In the genomic region with DNA sequence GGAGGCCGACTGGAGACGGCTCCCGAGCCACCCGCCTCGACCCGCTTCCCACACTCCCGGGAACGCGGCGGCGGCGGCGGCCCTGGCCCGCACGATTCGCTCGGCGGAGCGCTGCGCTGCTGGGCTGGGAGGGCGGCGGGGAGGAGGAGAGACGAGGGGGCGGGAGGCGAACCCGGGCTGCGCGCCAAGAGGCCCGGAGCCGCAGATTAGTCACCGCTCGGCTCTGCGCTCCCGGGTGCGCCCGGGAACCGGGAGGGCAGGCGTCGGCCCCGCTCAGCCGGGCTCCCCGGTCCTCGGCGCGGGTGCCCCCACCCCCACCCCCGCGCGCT, we compare ENCODE assay signal across 8 cellular contexts. TPM values are rescaled to one million over a fixed set of nuclear protein-coding genes. Genes with fewer than 3 reads are reported as not detected.
DNase-seq lines count a peak whose midpoint lies in the region; ATAC-seq, FAIRE-seq and TF ChIP-seq lines count a peak whose summit lies in the region.

No MANE protein-coding gene starts in this region.

- intact Hi-C loops in kidney (cut with DNase I), result no loop called here

- H3K4me3 ChIP-seq in DOHH2 (ENCODE audit: low read length) (peak overlapping the region; percentile 79), Loucy (ENCODE audit: low read length, poor library complexity, severe bottlenecking) (peak overlapping the region; percentile 81), WERI-Rb-1 (ENCODE audit: low read depth, low read length) (peak overlapping the region; percentile 61), kidney (ENCODE audit: low read length in 2 of 2) (no peak overlapping the region)

- H3K9me3 ChIP-seq in DOHH2 (ENCODE audit: control insufficient read depth, insufficient read depth, low read length) (no peaks in the 10 kb centered on the region), Loucy (ENCODE audit: insufficient read depth, low read depth, low read length) (no peaks in the 10 kb centered on the region), WERI-Rb-1 (ENCODE audit: severe bottlenecking) (peaks cover 31% of the 10 kb centered on the region), kidney (ENCODE audit: control insufficient read depth in 1 of 2, low read length in 2 of 2) (no peaks in the 10 kb centered on the region)

- ATAC-seq in GM18861 (IDR thresholded peaks at IDR 0.05; ENCODE audit: unreplicated experiment) (no peak), HG03432 (IDR thresholded peaks at IDR 0.05; ENCODE audit: unreplicated experiment) (no peak)

- FAIRE-seq in kidney (lab: Jason Lieb, UNC), result no peak

- H3K36me3 ChIP-seq in DOHH2 (ENCODE audit: control insufficient read depth, low read length) (no peaks in the 10 kb centered on the region), Loucy (ENCODE audit: insufficient read depth, low read length) (no peaks in the 10 kb centered on the region), WERI-Rb-1 (no peaks in the 10 kb centered on the region), kidney (ENCODE audit: control insufficient read depth in 1 of 2, insufficient read depth in 2 of 2, low read length in 2 of 2) (no peaks in the 10 kb centered on the region)

- no peak overlapping the region for H2AFZ ChIP-seq in Loucy (ENCODE audit: low read length)

- H3K9me2 ChIP-seq in DOHH2 (replicated peaks; ENCODE audit: control insufficient read depth, low read length), result no peaks in the 10 kb centered on the region
- no peaks in the 10 kb centered on the region for H3K9me2 ChIP-seq in Loucy (replicated peaks; ENCODE audit: low read depth, low read length)

- peak overlapping the region; percentile 94 for H3K9ac ChIP-seq in Loucy (ENCODE audit: low read depth, low read length, poor library complexity, severe bottlenecking)
- H3K9ac ChIP-seq in kidney (ENCODE audit: low read length in 2 of 2), result no peak overlapping the region

- H3F3A ChIP-seq in DOHH2 (ENCODE audit: control insufficient read depth, insufficient read depth) (peaks cover 5% of the 10 kb centered on the region), Loucy (ENCODE audit: low read depth) (no peaks in the 10 kb centered on the region)

- H4K20me1 ChIP-seq in DOHH2 (ENCODE audit: control insufficient read depth, insufficient read depth, low read depth, low read length) (no peaks in the 10 kb centered on the region), Loucy (ENCODE audit: insufficient read depth, low read length, poor library complexity, severe bottlenecking) (no peaks in the 10 kb centered on the region)

- H3K4me2 ChIP-seq in DOHH2 (ENCODE audit: low read length) (peak overlapping the region; percentile 85), Loucy (ENCODE audit: low read depth, low read length, poor library complexity, severe bottlenecking) (peak overlapping the region; percentile 99)

- TF ChIP-seq CTCF in DOHH2 (IDR thresholded peaks at IDR 0.05; ENCODE audit: low read depth, low read length, poor library complexity, severe bottlenecking) (no peak), Loucy (conservative IDR thresholded peaks at IDR 0.05; ENCODE audit: low read length) (no peak), WERI-Rb-1 (IDR thresholded peaks at IDR 0.05; ENCODE audit: low read depth, low read length) (no peak), kidney (IDR thresholded peaks at IDR 0.05; ENCODE audit: borderline replicate concordance, extremely low read depth, insufficient read depth) (no peak)

- H3K79me2 ChIP-seq in DOHH2 (ENCODE audit: control insufficient read depth, low read length) (peaks cover 14% of the 10 kb centered on the region), Loucy (ENCODE audit: insufficient read depth, low read length) (peaks cover 71% of the 10 kb centered on the region)

- H3K27ac ChIP-seq in DOHH2 (ENCODE audit: low read depth, low read length) (no peak overlapping the region), WERI-Rb-1 (peak overlapping the region; percentile 97), kidney (ENCODE audit: low read depth in 2 of 2, low read length in 2 of 2) (peak overlapping the region; percentile 87 to 91)

- H3K4me1 ChIP-seq in DOHH2 (ENCODE audit: control insufficient read depth, low read length) (peaks cover 36% of the 10 kb centered on the region), Loucy (ENCODE audit: insufficient read depth, low read length, poor library complexity, severe bottlenecking) (peaks cover 18% of the 10 kb centered on the region), kidney (ENCODE audit: control insufficient read depth in 1 of 2, insufficient read depth in 1 of 2, low read depth in 1 of 2, low read length in 2 of 2) (peaks cover 0 to 5% of the 10 kb centered on the region in 2 donors)

- H3K27me3 ChIP-seq in DOHH2 (ENCODE audit: control insufficient read depth, low read length) (peaks cover 6% of the 10 kb centered on the region), Loucy (ENCODE audit: insufficient read depth, low read length, poor library complexity, severe bottlenecking) (no peaks in the 10 kb centered on the region), WERI-Rb-1 (ENCODE audit: insufficient read depth, low read depth, severe bottlenecking) (peaks cover 48% of the 10 kb centered on the region)

- DNase-seq in WERI-Rb-1 (no peak), kidney (peak; percentile 93)
- peak; percentile 53 for DNase-seq in central memory CD4-positive, alpha-beta T cell
- DNase-seq in stimulated activated CD4-positive, alpha-beta T cell treated with anti-CD3 and anti-CD28 coated beads, Interleukin-1b, Interleukin-23, amount 100 ng/mL, for 48 hours, result peak; percentile 59

RNA-seq across cellular contexts. Expression of gene BCOR, which starts 11.2 kb away (rescaled TPM):
- 33.9 TPM for total RNA-seq in kidney
- 7.7 TPM for polyA plus RNA-seq in kidney (ENCODE audit: insufficient read depth, low read depth, low replicate concordance)

Comparison
In these comparisons a context has a peak if more than half of its experiments do, and no peak if none do; other contexts are left out.
1. H3K4me3 ChIP-seq: peak in DOHH2 (single experiment), Loucy (single experiment) and WERI-Rb-1 (single experiment); none in kidney (0 of 2).